Comparison of ENCODE assay signal across 11 cellular contexts in the genomic region with DNA sequence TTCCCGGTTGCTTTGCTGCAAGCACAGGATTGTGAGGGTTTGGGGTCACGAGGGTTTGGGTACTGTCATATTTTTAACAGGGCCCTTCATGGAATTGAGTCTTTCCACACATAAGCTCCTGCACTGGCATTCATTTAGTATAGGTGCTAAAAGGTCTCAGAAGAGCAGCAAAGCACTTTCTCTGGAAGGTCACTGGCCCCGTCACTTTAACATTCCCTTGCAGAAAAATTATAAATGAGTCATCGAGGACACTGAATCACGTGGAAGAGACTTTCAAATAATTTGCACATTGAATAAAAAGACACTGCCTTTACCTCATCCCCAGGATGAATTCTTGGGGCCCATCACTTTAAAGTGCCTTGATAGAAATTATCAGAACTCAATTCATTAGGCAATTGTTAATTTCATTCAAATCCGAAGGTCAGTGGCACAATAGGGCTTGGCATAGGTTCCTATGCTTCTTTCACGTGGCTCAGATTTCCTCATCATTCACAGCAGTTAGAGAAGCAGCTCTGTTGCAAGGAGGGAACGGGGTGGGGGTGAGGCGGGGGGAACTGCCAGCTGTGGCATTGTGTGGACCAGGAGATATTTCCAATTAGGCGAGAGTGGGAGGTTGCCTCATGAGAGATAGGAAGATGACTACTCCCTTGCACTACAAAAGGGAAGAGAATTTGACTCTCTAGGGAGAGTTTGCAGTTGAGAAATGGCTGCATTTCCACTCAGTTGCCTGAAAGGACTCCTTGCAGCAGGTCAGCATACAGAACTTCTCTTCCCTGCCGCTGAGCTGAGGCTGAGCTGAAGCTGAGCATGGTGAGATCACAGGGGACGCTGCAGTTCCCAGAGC.
A peak's percentile ranks its signal among the peaks of the same experiment; 100 is the strongest.
DNase-seq lines count a peak whose midpoint lies in the region; ATAC-seq and TF ChIP-seq lines count a peak whose summit lies in the region.
"Had no signal": no experiment of that assay in that cellular context is flagged by ENCODE, and none has a peak within 500 bp of the region (broad histone marks: within the 10 kb centered on the region; RNA-seq: fewer than 3 reads in every experiment).

No MANE protein-coding gene starts in this region.

- H3K4me1 Mint-ChIP-seq in MCF 10A (ENCODE audit: insufficient read depth, unreplicated experiment), result peaks cover 20% of the 10 kb centered on the region
- H3K4me1 Mint-ChIP-seq in activated naive CD8-positive, alpha-beta T cell treated with anti-CD3 and anti-CD28 coated beads for 36 hours, result no peaks in the 10 kb centered on the region
- H3K4me1 Mint-ChIP-seq: activated B cell treated with CpG ODN at 0.5 μM for 24 hours; central memory CD8-positive, alpha-beta T cell had no signal

- no TSS peak for BruUV-seq in MCF 10A (replicated peaks; lab: Mats Ljungman, UMichigan)

- H3K9me3 Mint-ChIP-seq in MCF 10A (ENCODE audit: unreplicated experiment), result no peaks in the 10 kb centered on the region
- H3K9me3 Mint-ChIP-seq in activated naive CD8-positive, alpha-beta T cell treated with anti-CD3 and anti-CD28 coated beads for 36 hours, result peaks cover 6% of the 10 kb centered on the region

- no peaks in the 10 kb centered on the region for H3K9me3 ChIP-seq in aorta (ENCODE audit: control insufficient read depth, low read length)

- CTCF ChIA-PET in MCF 10A (lab: Yijun Ruan, JAX), result interaction anchor here (0.6 to 1.1 kb wide), 5 partner anchors 84 to 852 kb away, joined by 3 read pairs; no protein-coding TSS in a partner anchor

- no peaks in the 10 kb centered on the region for H3K27me3 ChIP-seq in aorta (ENCODE audit: control insufficient read depth in 1 of 2, insufficient read depth in 2 of 2, low read length in 1 of 2)

- peak overlapping the region; percentile 17 for H3K4me3 Mint-ChIP-seq in MCF 10A (ENCODE audit: unreplicated experiment)
- no peak overlapping the region for H3K4me3 Mint-ChIP-seq in activated naive CD8-positive, alpha-beta T cell treated with anti-CD3 and anti-CD28 coated beads for 36 hours
- H3K4me3 Mint-ChIP-seq: activated B cell treated with CpG ODN at 0.5 μM for 24 hours; central memory CD8-positive, alpha-beta T cell had no signal

- H3K27ac ChIP-seq in aorta (ENCODE audit: low read depth in 1 of 2, low read length in 2 of 2), result no peak overlapping the region

- H3K4me3 ChIP-seq in aorta (ENCODE audit: low read length in 2 of 2), result no peak overlapping the region

- H3K27me3 Mint-ChIP-seq in MCF 10A (ENCODE audit: insufficient read depth, unreplicated experiment), result no peaks in the 10 kb centered on the region
- H3K27me3 Mint-ChIP-seq in activated naive CD8-positive, alpha-beta T cell treated with anti-CD3 and anti-CD28 coated beads for 36 hours, result no peaks in the 10 kb centered on the region

- H3K27ac Mint-ChIP-seq in MCF 10A (ENCODE audit: low read depth, unreplicated experiment), result peak overlapping the region; percentile 57
- H3K27ac Mint-ChIP-seq in activated naive CD8-positive, alpha-beta T cell treated with anti-CD3 and anti-CD28 coated beads for 36 hours, result no peak overlapping the region
- H3K27ac Mint-ChIP-seq: activated B cell treated with CpG ODN at 0.5 μM for 24 hours had no signal

- WGBS in aorta, 2 donors, result 62 to 68% methylated on average over 12 of the region's 12 CpGs

- POLR2A ChIA-PET in MCF 10A (lab: Yijun Ruan, JAX), result interaction anchor here (0.7 to 1.5 kb wide), 10 partner anchors 14 to 273 kb away, joined by 3 to 6 read pairs (median 4); no protein-coding TSS in a partner anchor

- no peaks in the 10 kb centered on the region for H3K4me1 ChIP-seq in aorta (ENCODE audit: control insufficient read depth in 1 of 2, insufficient read depth in 2 of 2, low read length in 2 of 2)

- intact Hi-C loops in MCF 10A (cut with micrococcal nuclease), result loop anchor here (2.0 to 5.0 kb wide), 3 partner anchors 47 to 269 kb away; a partner anchor contains a TSS
- intact Hi-C loops in aorta (cut with DNase I), result loop anchor here (5.0 kb wide), 3 partner anchors 89 to 249 kb away; a partner anchor contains a TSS

- no peak for TF ChIP-seq CTCF in MCF 10A (IDR thresholded peaks at IDR 0.05; ENCODE audit: unreplicated experiment)

- H3K36me3 ChIP-seq in aorta (ENCODE audit: control insufficient read depth in 1 of 2, insufficient read depth in 2 of 2, low read length in 1 of 2), result no peaks in the 10 kb centered on the region

- DNase-seq in A172 (ENCODE audit: low spot score) (peak; percentile 68), LHCN-M2 (ENCODE audit: low read depth) (peak; percentile 87), MCF 10A (ENCODE audit: unreplicated experiment) (peak; percentile 88), left lobe of liver (ENCODE audit: low spot score) (peak; percentile 55), NCI-H69 (lab: John Stamatoyannopoulos, UW) (no peak), aorta (no peak), RKO (ENCODE audit: low spot score) (no peak)
- no peak for DNase-seq in activated naive CD8-positive, alpha-beta T cell treated with anti-CD3 and anti-CD28 coated beads for 36 hours
- DNase-seq: activated B cell treated with CpG ODN at 0.5 μM for 24 hours, NCI-H446 had no signal

- H3K36me3 Mint-ChIP-seq in MCF 10A (ENCODE audit: insufficient read depth, unreplicated experiment), result no peaks in the 10 kb centered on the region
- peaks cover 2% of the 10 kb centered on the region for H3K36me3 Mint-ChIP-seq in activated naive CD8-positive, alpha-beta T cell treated with anti-CD3 and anti-CD28 coated beads for 36 hours

- ATAC-seq in left lobe of liver, result peak; percentile 76
- ATAC-seq in aorta (ENCODE audit: low FRiP score), result no peak

Comparison
In these comparisons a context has a peak if more than half of its experiments do, and no peak if none do; other contexts are left out.
1. DNase-seq: peak in A172 (single experiment), LHCN-M2 (single experiment), MCF 10A (single experiment) and left lobe of liver (single experiment); none in NCI-H69 (single experiment), aorta (0 of 2), RKO (single experiment) and activated naive CD8-positive, alpha-beta T cell treated with anti-CD3 and anti-CD28 coated beads for 36 hours (single experiment).